1 cellular context compared by ENCODE assay signal in genomic region chr2:117814417-117815264, GRCh38.
TF ChIP-seq lines count a peak whose summit lies in the region.

Gene DDX18 (plus strand): TSS chr2:117814691. CDS start chr2:117814778, 87 bp downstream.

TF ChIP-seq in GM12878, 131 proteins besides CTCF, POLR2A, EP300 and RAD21 (continued from another document and continues in another):
- TF ChIP-seq MLLT1 (IDR thresholded peaks at IDR 0.05) (peak; percentile 58; the same call in 1 of the 2 replicates), ZNF622 (IDR thresholded peaks at IDR 0.05) (no peak), HDGF (IDR thresholded peaks at IDR 0.05) (0 out of 2 replicates have a peak, but pooled peaks have one; percentile 35), PRDM15 (CRISPR knock-in tag; IDR thresholded peaks at IDR 0.05) (no peak), NR2F1 (conservative IDR thresholded peaks at IDR 0.05) (peak; percentile 45), HCFC1 (IDR thresholded peaks at IDR 0.05; ENCODE audit: low read length) (peak; percentile 70), DPF2 (IDR thresholded peaks at IDR 0.05) (peak; percentile 64), CEBPZ (IDR thresholded peaks at IDR 0.05; ENCODE audit: low read depth, low read length) (no peak), NFIC (IDR thresholded peaks at IDR 0.05; ENCODE audit: low read depth, low read length) (0 out of 2 replicates have a peak, but pooled peaks have one; percentile 24), NR2C1 (IDR thresholded peaks at IDR 0.05) (peak; percentile 73), ZNF207 (IDR thresholded peaks at IDR 0.05; ENCODE audit: borderline replicate concordance) (peak; percentile 96; the same call in 1 of the 2 replicates), ZNF592 (IDR thresholded peaks at IDR 0.05) (peak; percentile 90; the same call in 1 of the 2 replicates), SREBF1 (IDR thresholded peaks at IDR 0.05; ENCODE audit: low read length) (no peak), EGR1 (IDR thresholded peaks at IDR 0.05; ENCODE audit: borderline replicate concordance in 1 of 2, low read depth in 2 of 2, low read length in 2 of 2) (peak in 1 of 2 experiments; percentile 37; a peak in 1 of 3 replicates), ZNF24 (IDR thresholded peaks at IDR 0.05) (peak; percentile 64), FOXM1 (IDR thresholded peaks at IDR 0.05; ENCODE audit: low read depth, low read length) (peak; percentile 75), BCLAF1 (IDR thresholded peaks at IDR 0.05) (no peak), STAT1 (conservative IDR thresholded peaks at IDR 0.05) (no peak), ZBTB40 (IDR thresholded peaks at IDR 0.05; ENCODE audit: borderline replicate concordance) (peak; percentile 96), NFYA (IDR thresholded peaks at IDR 0.05; ENCODE audit: borderline replicate concordance, low read depth, low read length) (no peak), ZBTB33 (IDR thresholded peaks at IDR 0.05) (no peak), IKZF2 (IDR thresholded peaks at IDR 0.05) (peak; percentile 95 to 96), MEF2B (IDR thresholded peaks at IDR 0.05; ENCODE audit: partially characterized antibody, poor library complexity, severe bottlenecking) (peak; percentile 47), ESRRA (IDR thresholded peaks at IDR 0.05; ENCODE audit: low read length) (no peak), RFX5 (IDR thresholded peaks at IDR 0.05; ENCODE audit: low read depth, low read length) (no peak), SP1 (IDR thresholded peaks at IDR 0.05; ENCODE audit: low read depth, low read length) (peak; percentile 37), TCF12 (IDR thresholded peaks at IDR 0.05; ENCODE audit: low read depth, low read length) (0 out of 2 replicates have a peak, but pooled peaks have one; percentile 48), CBFB (IDR thresholded peaks at IDR 0.05; ENCODE audit: low read depth) (peak; percentile 56; the same call in 1 of the 2 replicates), SUPT20H (IDR thresholded peaks at IDR 0.05; ENCODE audit: borderline replicate concordance, control insufficient read depth, low read depth, low read length) (no peak), FOXK2 (IDR thresholded peaks at IDR 0.05) (peak; percentile 48), NBN (IDR thresholded peaks at IDR 0.05) (peak; percentile 98)
